Comparison of ENCODE assay signal across 18 cellular contexts in the genomic region with DNA sequence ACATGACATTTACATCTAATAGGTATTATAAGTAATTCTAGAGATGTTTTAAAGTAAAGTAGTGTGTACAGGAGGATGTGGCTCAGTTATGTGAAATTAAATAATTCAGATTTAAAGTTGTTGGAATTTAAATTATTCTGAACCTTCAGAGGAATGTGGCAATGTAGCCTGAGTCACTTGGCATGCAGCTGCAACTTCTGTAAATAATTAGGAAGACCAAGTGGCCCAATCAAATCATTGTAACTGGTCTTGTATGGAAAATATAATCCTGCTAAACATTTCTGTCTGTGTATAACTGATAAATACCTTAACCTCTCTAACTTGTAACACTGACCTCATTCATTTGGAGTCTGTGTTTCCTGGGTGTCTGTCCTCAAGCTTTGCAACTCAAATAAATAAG.
DNase-seq lines count a peak whose midpoint lies in the region; ATAC-seq, FAIRE-seq and TF ChIP-seq lines count a peak whose summit lies in the region.
"Had no signal": no experiment of that assay in that cellular context is flagged by ENCODE, and none has a peak within 500 bp of the region (broad histone marks: within the 10 kb centered on the region; RNA-seq: fewer than 3 reads in every experiment).

No MANE protein-coding gene starts in this region.

- FAIRE-seq in bronchial epithelial cell (lab: Jason Lieb, UNC) (no peak), kidney (lab: Jason Lieb, UNC) (peak; percentile 81)

- no peak for ATAC-seq in GM18519 (IDR thresholded peaks at IDR 0.05; ENCODE audit: low FRiP score, unreplicated experiment)
- ATAC-seq in GM18868 (IDR thresholded peaks at IDR 0.05; ENCODE audit: unreplicated experiment), result no peak
- ATAC-seq: activated CD4-positive, CD25-positive, alpha-beta regulatory T cell treated with anti-CD3 and anti-CD28 coated beads, Interleukin-2, amount 50 U/mL, for 24 hours had no signal

- no peaks in the 10 kb centered on the region for H3K4me1 ChIP-seq in kidney (ENCODE audit: control insufficient read depth in 1 of 2, insufficient read depth in 1 of 2, low read depth in 1 of 2, low read length in 2 of 2)

- H3K9me3 Mint-ChIP-seq in chondrocyte (ENCODE audit: low read depth), result peaks cover 3% of the 10 kb centered on the region

- no peak overlapping the region for H3K27ac Mint-ChIP-seq in chondrocyte (ENCODE audit: unreplicated experiment)
- H3K27ac Mint-ChIP-seq: brain, CD14-positive monocyte had no signal

- H3K27ac ChIP-seq in kidney (ENCODE audit: low read depth in 2 of 2, low read length in 2 of 2), result no peak overlapping the region

- H3K27me3 Mint-ChIP-seq in chondrocyte (ENCODE audit: low read depth), result no peaks in the 10 kb centered on the region
- H3K27me3 Mint-ChIP-seq: brain had no signal

- no peaks in the 10 kb centered on the region for H3K36me3 Mint-ChIP-seq in chondrocyte (ENCODE audit: low read depth)
- H3K36me3 Mint-ChIP-seq: brain, CD14-positive monocyte had no signal

- H3K9me3 ChIP-seq in kidney (ENCODE audit: control insufficient read depth in 1 of 2, low read length in 2 of 2), result no peaks in the 10 kb centered on the region

- no peak overlapping the region for H3K9ac ChIP-seq in kidney (ENCODE audit: low read length in 2 of 2)

- DNase-seq in AG09319 (ENCODE audit: extremely low read depth, low read depth), result peak; percentile 10
- peak; percentile 37 for DNase-seq in HFF-Myc (ENCODE audit: extremely low read depth, low read depth)
- DNase-seq in bronchial epithelial cell (ENCODE audit: low read depth), result peak; percentile 54
- DNase-seq in kidney, result no peak
- DNase-seq in chondrocyte (ENCODE audit: low spot score), result no peak
- no peak for DNase-seq in HUDEP-2 (lab: John Stamatoyannopoulos, UW; ENCODE audit: unreplicated experiment in 76 of 76)
- DNase-seq: activated CD8-positive, alpha-beta memory T cell treated with anti-CD3 and anti-CD28 coated beads, Interleukin-2, amount 50 U/mL, for 4 hours; effector memory CD4-positive, alpha-beta T cell; head of caudate nucleus; kidney glomerular epithelial cell; occipital lobe; RPMI8226; T-helper 2 cell had no signal

- TF ChIP-seq CTCF in AG09319 (IDR thresholded peaks at IDR 0.05; ENCODE audit: low read depth, low read length) (no peak), HFF-Myc (IDR thresholded peaks at IDR 0.05; ENCODE audit: low read depth, low read length, missing control alignments) (no peak), bronchial epithelial cell (IDR thresholded peaks at IDR 0.05; ENCODE audit: insufficient read depth, low read length, severe bottlenecking) (no peak), kidney (IDR thresholded peaks at IDR 0.05; ENCODE audit: borderline replicate concordance, extremely low read depth, insufficient read depth) (no peak), chondrocyte (IDR thresholded peaks at IDR 0.05) (no peak)

- intact Hi-C loops in kidney (cut with DNase I), result no loop called here

- H3K4me3 ChIP-seq in HFF-Myc (replicated peaks; ENCODE audit: low read depth, low read length) (no peak overlapping the region), bronchial epithelial cell (ENCODE audit: low read depth, low read length) (no peak overlapping the region), kidney (ENCODE audit: low read length in 2 of 2) (no peak overlapping the region)

- H3K36me3 ChIP-seq in bronchial epithelial cell (ENCODE audit: control insufficient read depth, insufficient read depth, low read length) (no peaks in the 10 kb centered on the region), kidney (ENCODE audit: control insufficient read depth in 1 of 2, insufficient read depth in 2 of 2, low read length in 2 of 2) (no peaks in the 10 kb centered on the region)

- H3K4me1 Mint-ChIP-seq in chondrocyte (ENCODE audit: low read depth), result peaks cover 4% of the 10 kb centered on the region
- H3K4me1 Mint-ChIP-seq: brain, CD14-positive monocyte had no signal

- H3K27me3 ChIP-seq in bronchial epithelial cell (ENCODE audit: control insufficient read depth, insufficient read depth, low read length), result no peaks in the 10 kb centered on the region

- H3K4me3 Mint-ChIP-seq in chondrocyte (ENCODE audit: unreplicated experiment), result no peak overlapping the region
- H3K4me3 Mint-ChIP-seq: brain, CD14-positive monocyte had no signal

Comparison
In these comparisons a context has a peak if more than half of its experiments do, and no peak if none do; other contexts are left out.
1. DNase-seq: peak in AG09319 (single experiment), HFF-Myc (single experiment) and bronchial epithelial cell (single experiment); none in kidney (single experiment), chondrocyte (single experiment) and HUDEP-2 (0 of 76).